ENCODE assay signal across 1 cellular context in the genomic region with DNA sequence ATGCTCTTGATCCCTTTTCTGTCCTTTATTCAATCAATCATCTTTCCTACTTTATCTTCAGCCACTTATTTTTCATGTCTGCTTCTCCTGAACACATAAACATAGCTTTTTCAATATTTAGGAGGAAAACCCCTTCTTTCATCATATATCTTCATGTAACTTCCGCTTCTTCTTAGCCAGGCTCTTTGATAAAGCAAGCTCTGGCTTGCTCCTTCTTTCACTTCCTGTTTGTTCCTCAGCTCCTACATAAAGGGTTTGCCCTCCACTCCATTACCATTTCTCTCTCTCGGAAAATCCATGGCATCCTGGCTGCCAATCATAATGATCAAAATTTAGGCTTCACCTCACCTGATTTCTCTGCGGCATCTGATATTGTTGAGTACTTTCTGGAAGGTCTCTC.
TF ChIP-seq lines count a peak whose summit lies in the region.

No MANE protein-coding gene starts in this region.

TF ChIP-seq in K562, 482 proteins besides CTCF, POLR2A, EP300 and RAD21:
- TF ChIP-seq, protein P1, sequence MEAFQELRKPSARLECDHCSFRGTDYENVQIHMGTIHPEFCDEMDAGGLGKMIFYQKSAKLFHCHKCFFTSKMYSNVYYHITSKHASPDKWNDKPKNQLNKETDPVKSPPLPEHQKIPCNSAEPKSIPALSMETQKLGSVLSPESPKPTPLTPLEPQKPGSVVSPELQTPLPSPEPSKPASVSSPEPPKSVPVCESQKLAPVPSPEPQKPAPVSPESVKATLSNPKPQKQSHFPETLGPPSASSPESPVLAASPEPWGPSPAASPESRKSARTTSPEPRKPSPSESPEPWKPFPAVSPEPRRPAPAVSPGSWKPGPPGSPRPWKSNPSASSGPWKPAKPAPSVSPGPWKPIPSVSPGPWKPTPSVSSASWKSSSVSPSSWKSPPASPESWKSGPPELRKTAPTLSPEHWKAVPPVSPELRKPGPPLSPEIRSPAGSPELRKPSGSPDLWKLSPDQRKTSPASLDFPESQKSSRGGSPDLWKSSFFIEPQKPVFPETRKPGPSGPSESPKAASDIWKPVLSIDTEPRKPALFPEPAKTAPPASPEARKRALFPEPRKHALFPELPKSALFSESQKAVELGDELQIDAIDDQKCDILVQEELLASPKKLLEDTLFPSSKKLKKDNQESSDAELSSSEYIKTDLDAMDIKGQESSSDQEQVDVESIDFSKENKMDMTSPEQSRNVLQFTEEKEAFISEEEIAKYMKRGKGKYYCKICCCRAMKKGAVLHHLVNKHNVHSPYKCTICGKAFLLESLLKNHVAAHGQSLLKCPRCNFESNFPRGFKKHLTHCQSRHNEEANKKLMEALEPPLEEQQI (IDR thresholded peaks at IDR 0.05) = no peak
- TF ChIP-seq GABPA (tag; conservative IDR thresholded peaks at IDR 0.05; ENCODE audit: low read depth) (peak; percentile 68), ELF1 (tag; IDR thresholded peaks at IDR 0.05) (peak; percentile 45; the same call in 1 of the 2 replicates), GTF2A2 (tag; IDR thresholded peaks at IDR 0.05) (no peak), ILK (tag; IDR thresholded peaks at IDR 0.05; ENCODE audit: borderline replicate concordance, low read depth) (no peak), NEUROD1 (IDR thresholded peaks at IDR 0.05; ENCODE audit: borderline replicate concordance, low read depth, low read length, partially characterized antibody) (no peak), DMBX1 (CRISPR knock-in tag; IDR thresholded peaks at IDR 0.05; ENCODE audit: borderline replicate concordance) (no peak), ZNF175 (CRISPR knock-in tag; IDR thresholded peaks at IDR 0.05; ENCODE audit: low read depth) (0 out of 2 replicates have a peak, but pooled peaks have one; percentile 52), NUFIP1 (IDR thresholded peaks at IDR 0.05; ENCODE audit: partially characterized antibody) (no peak), SPI1 (IDR thresholded peaks at IDR 0.05; ENCODE audit: borderline replicate concordance, low read depth, low read length) (peak; percentile 60; the same call in 1 of the 2 replicates), KLF16 (IDR thresholded peaks at IDR 0.05) (no peak), ZNF133 (CRISPR knock-in tag; IDR thresholded peaks at IDR 0.05) (no peak), NCOA2 (IDR thresholded peaks at IDR 0.05; ENCODE audit: partially characterized antibody in 2 of 2) (no peak), ETV6 (IDR thresholded peaks at IDR 0.05; ENCODE audit: borderline replicate concordance in 1 of 2, low read depth in 2 of 2, low read length in 1 of 2) (no peak), ETV6 (CRISPR knock-in tag; IDR thresholded peaks at IDR 0.05; ENCODE audit: borderline replicate concordance) (no peak)
- TF ChIP-seq, protein P2, sequence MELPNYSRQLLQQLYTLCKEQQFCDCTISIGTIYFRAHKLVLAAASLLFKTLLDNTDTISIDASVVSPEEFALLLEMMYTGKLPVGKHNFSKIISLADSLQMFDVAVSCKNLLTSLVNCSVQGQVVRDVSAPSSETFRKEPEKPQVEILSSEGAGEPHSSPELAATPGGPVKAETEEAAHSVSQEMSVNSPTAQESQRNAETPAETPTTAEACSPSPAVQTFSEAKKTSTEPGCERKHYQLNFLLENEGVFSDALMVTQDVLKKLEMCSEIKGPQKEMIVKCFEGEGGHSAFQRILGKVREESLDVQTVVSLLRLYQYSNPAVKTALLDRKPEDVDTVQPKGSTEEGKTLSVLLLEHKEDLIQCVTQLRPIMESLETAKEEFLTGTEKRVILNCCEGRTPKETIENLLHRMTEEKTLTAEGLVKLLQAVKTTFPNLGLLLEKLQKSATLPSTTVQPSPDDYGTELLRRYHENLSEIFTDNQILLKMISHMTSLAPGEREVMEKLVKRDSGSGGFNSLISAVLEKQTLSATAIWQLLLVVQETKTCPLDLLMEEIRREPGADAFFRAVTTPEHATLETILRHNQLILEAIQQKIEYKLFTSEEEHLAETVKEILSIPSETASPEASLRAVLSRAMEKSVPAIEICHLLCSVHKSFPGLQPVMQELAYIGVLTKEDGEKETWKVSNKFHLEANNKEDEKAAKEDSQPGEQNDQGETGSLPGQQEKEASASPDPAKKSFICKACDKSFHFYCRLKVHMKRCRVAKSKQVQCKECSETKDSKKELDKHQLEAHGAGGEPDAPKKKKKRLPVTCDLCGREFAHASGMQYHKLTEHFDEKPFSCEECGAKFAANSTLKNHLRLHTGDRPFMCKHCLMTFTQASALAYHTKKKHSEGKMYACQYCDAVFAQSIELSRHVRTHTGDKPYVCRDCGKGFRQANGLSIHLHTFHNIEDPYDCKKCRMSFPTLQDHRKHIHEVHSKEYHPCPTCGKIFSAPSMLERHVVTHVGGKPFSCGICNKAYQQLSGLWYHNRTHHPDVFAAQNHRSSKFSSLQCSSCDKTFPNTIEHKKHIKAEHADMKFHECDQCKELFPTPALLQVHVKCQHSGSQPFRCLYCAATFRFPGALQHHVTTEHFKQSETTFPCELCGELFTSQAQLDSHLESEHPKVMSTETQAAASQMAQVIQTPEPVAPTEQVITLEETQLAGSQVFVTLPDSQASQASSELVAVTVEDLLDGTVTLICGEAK (IDR thresholded peaks at IDR 0.05) = peak; percentile 53; the same call in 1 of the 2 replicates
- TF ChIP-seq, protein P2 (CRISPR knock-in tag; IDR thresholded peaks at IDR 0.05) = no peak
- TF ChIP-seq, protein P3, sequence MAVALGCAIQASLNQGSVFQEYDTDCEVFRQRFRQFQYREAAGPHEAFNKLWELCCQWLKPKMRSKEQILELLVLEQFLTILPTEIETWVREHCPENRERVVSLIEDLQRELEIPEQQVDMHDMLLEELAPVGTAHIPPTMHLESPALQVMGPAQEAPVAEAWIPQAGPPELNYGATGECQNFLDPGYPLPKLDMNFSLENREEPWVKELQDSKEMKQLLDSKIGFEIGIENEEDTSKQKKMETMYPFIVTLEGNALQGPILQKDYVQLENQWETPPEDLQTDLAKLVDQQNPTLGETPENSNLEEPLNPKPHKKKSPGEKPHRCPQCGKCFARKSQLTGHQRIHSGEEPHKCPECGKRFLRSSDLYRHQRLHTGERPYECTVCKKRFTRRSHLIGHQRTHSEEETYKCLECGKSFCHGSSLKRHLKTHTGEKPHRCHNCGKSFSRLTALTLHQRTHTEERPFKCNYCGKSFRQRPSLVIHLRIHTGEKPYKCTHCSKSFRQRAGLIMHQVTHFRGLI (CRISPR knock-in tag; IDR thresholded peaks at IDR 0.05) = no peak
- TF ChIP-seq, protein P4, sequence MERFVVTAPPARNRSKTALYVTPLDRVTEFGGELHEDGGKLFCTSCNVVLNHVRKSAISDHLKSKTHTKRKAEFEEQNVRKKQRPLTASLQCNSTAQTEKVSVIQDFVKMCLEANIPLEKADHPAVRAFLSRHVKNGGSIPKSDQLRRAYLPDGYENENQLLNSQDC (CRISPR knock-in tag; IDR thresholded peaks at IDR 0.05) = no peak
